In the genomic region with DNA sequence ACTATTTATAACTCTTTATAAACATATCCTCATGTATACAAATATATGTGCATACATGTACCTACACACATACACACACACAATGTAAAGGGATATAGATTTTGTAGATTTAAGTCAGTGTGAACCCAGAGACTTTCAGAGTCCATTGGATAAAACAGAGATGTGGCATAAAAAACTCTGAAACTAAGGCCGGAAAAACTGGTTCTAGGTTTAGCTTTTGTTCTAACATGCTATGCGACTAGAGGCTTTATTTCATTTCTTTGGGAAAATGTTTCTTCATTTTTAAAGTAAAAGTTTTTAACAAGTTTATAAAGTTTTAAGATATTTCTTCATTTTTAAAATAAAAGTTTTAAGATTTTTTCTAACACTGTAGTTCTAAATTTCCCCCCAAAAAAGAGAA, we compare ENCODE assay signal across 10 cellular contexts. TPM values are rescaled to one million over a fixed set of nuclear protein-coding genes. Genes with fewer than 3 reads are reported as not detected.
"Had no signal": no experiment of that assay in that cellular context is flagged by ENCODE, and none has a peak within 500 bp of the region (broad histone marks: within the 10 kb centered on the region; RNA-seq: fewer than 3 reads in every experiment).

No MANE protein-coding gene starts in this region.

- H3K4me3 ChIP-seq: GM23248, HAP-1, K562 had no signal

- H3K27ac ChIP-seq: GM23248 had no signal

- FAIRE-seq: HTR-8/SVneo, K562 had no signal

- H3K9me3 ChIP-seq: HAP-1 had no signal

- H3K4me1 ChIP-seq: HAP-1 had no signal

- DNase-seq: GM23248, GOT3, HFFc6, IMR-90 had no signal

- H3K36me3 ChIP-seq: HAP-1 had no signal

- ATAC-seq: K562 had no signal

RNA-seq across cellular contexts. Expression of a gene that starts 36.7 kb away (rescaled TPM):
- total RNA-seq: H4, H7, HT-29, K562 had no signal
- polyA plus RNA-seq: GM23248 had no signal
